Comparison of ENCODE assay signal across 11 cellular contexts in genomic region chr2:75277111-75277510, GRCh38.
DNase-seq lines count a peak whose midpoint lies in the region; ATAC-seq, FAIRE-seq and TF ChIP-seq lines count a peak whose summit lies in the region.
"Had no signal": no experiment of that assay in that cellular context is flagged by ENCODE, and none has a peak within 500 bp of the region (broad histone marks: within the 10 kb centered on the region; RNA-seq: fewer than 3 reads in every experiment).

No MANE protein-coding gene starts in this region.

- no peaks in the 10 kb centered on the region for H3K4me1 Mint-ChIP-seq in natural killer cell treated with Interleukin-12 subunit alpha and Interleukin-12 subunit beta and Interleukin-15 and Interleukin-18, amount 100 ng/mL, for 72 hours (ENCODE audit: low read depth in 2 of 2)
- peaks cover 9% of the 10 kb centered on the region for H3K4me1 Mint-ChIP-seq in endothelial cell (ENCODE audit: unreplicated experiment)
- H3K4me1 Mint-ChIP-seq: CD14-positive monocyte had no signal

- in situ Hi-C loops in astrocyte of the cerebellum (cut with HindIII; ENCODE audit: low sequenced_read_pairs) = no loop called here

- DNase-seq in AG08395 (ENCODE audit: low spot score) (peak; percentile 59), HT1080 (ENCODE audit: low read depth) (peak; percentile 78), astrocyte of the cerebellum (ENCODE audit: low read depth) (peak; percentile 4), iris pigment epithelial cell (ENCODE audit: low read depth) (peak; percentile 46), GM19239 (ENCODE audit: insufficient read length, low spot score) (no peak), endothelial cell (ENCODE audit: low spot score) (no peak)
- DNase-seq in stimulated activated CD4-positive, alpha-beta T cell treated with anti-CD3 and anti-CD28 coated beads, Interleukin-12 subunit alpha, Interleukin-12 subunit beta, amount 100 ng/mL, for 4 hours = no peak
- DNase-seq in natural killer cell treated with Interleukin-12 subunit alpha and Interleukin-12 subunit beta and Interleukin-15 and Interleukin-18, amount 100 ng/mL, for 72 hours (ENCODE audit: low spot score) = no peak
- DNase-seq: stimulated activated naive CD4-positive, alpha-beta T cell treated with Interleukin-2 at 50 U/mL for 16 hours had no signal

- H3K27ac Mint-ChIP-seq in natural killer cell treated with Interleukin-12 subunit alpha and Interleukin-12 subunit beta and Interleukin-15 and Interleukin-18, amount 100 ng/mL, for 72 hours = no peak overlapping the region
- H3K27ac Mint-ChIP-seq in endothelial cell (ENCODE audit: unreplicated experiment) = no peak overlapping the region
- H3K27ac Mint-ChIP-seq: CD14-positive monocyte had no signal

- peaks cover 16% of the 10 kb centered on the region for H3K36me3 Mint-ChIP-seq in natural killer cell treated with Interleukin-12 subunit alpha and Interleukin-12 subunit beta and Interleukin-15 and Interleukin-18, amount 100 ng/mL, for 72 hours
- H3K36me3 Mint-ChIP-seq in endothelial cell (ENCODE audit: low read depth, unreplicated experiment) = no peaks in the 10 kb centered on the region
- H3K36me3 Mint-ChIP-seq: CD14-positive monocyte had no signal

- no peak for TF ChIP-seq CTCF in astrocyte of the cerebellum (IDR thresholded peaks at IDR 0.05; ENCODE audit: low read depth, low read length, missing control alignments)
- TF ChIP-seq CTCF in endothelial cell (IDR thresholded peaks at IDR 0.05; ENCODE audit: unreplicated experiment) = no peak

- H3K4me3 ChIP-seq in astrocyte of the cerebellum (ENCODE audit: low read depth, low read length) = no peak overlapping the region
- H3K4me3 ChIP-seq: vagina had no signal

- peaks cover 29% of the 10 kb centered on the region for H3K9me3 Mint-ChIP-seq in natural killer cell treated with Interleukin-12 subunit alpha and Interleukin-12 subunit beta and Interleukin-15 and Interleukin-18, amount 100 ng/mL, for 72 hours
- H3K9me3 Mint-ChIP-seq in endothelial cell (ENCODE audit: unreplicated experiment) = no peaks in the 10 kb centered on the region

- peaks cover 9 to 45% of the 10 kb centered on the region in 2 donors for H3K27me3 Mint-ChIP-seq in natural killer cell treated with Interleukin-12 subunit alpha and Interleukin-12 subunit beta and Interleukin-15 and Interleukin-18, amount 100 ng/mL, for 72 hours
- no peaks in the 10 kb centered on the region for H3K27me3 Mint-ChIP-seq in endothelial cell (ENCODE audit: unreplicated experiment)

- no peak for ATAC-seq in natural killer cell treated with Interleukin-12 subunit alpha and Interleukin-12 subunit beta and Interleukin-15 and Interleukin-18, amount 100 ng/mL, for 72 hours

- H3K4me3 Mint-ChIP-seq in natural killer cell treated with Interleukin-12 subunit alpha and Interleukin-12 subunit beta and Interleukin-15 and Interleukin-18, amount 100 ng/mL, for 72 hours = no peak overlapping the region
- H3K4me3 Mint-ChIP-seq in endothelial cell (ENCODE audit: unreplicated experiment) = no peak overlapping the region
- H3K4me3 Mint-ChIP-seq: CD14-positive monocyte had no signal

- no peak for FAIRE-seq in GM19239 (lab: Jason Lieb, UNC)

Comparison
In these comparisons a context has a peak if more than half of its experiments do, and no peak if none do; other contexts are left out.
1. DNase-seq: peak in AG08395 (single experiment), HT1080 (single experiment), astrocyte of the cerebellum (single experiment) and iris pigment epithelial cell (single experiment); none in GM19239 (single experiment), stimulated activated CD4-positive, alpha-beta T cell treated with anti-CD3 and anti-CD28 coated beads, Interleukin-12 subunit alpha, Interleukin-12 subunit beta, amount 100 ng/mL, for 4 hours (single experiment), natural killer cell treated with Interleukin-12 subunit alpha and Interleukin-12 subunit beta and Interleukin-15 and Interleukin-18, amount 100 ng/mL, for 72 hours (single experiment) and endothelial cell (single experiment).